8 cellular contexts compared by ENCODE assay signal in the genomic region with DNA sequence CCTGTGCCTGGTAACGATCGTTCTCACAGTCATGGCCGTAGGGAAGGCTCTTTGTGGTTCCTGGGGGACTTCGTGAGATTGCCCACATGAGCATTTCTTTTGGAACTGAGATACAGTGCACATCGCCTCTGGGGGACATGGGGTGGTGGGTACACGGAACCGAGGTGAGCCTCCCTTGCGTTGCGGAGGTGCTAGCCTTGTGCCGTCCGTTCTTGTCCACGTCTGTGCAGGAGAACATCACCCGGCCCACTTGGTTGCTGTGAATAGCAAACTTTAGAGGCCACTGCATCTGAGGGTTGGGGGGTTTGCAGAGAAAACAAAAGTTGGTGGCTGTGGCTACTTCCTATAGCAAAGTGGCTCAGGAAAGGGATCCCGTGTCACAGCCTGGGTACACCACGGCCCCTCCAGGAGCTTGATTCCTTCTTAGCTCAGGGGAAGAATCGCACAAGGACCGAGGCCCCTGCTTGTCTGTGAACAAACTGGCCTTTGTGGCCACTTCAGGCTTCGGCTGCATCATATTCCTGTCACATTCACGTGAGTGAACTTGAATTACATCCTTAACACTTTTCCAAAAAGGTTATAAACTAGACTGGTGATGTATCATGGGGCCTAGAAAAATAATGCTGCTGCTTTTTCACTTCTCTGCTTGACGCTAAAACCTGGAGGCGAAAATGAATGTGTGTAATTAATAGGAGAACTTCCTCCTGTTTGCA.
A peak's percentile ranks its signal among the peaks of the same experiment; 100 is the strongest.
DNase-seq lines count a peak whose midpoint lies in the region; ATAC-seq and TF ChIP-seq lines count a peak whose summit lies in the region.

No MANE protein-coding gene starts in this region.

- H3K9me3 Mint-ChIP-seq in activated CD4-positive, alpha-beta T cell treated with anti-CD3 and anti-CD28 coated beads, Interleukin-2, amount 10 ng/mL, durations not matched to agents 24 days and 14 days: no peaks in the 10 kb centered on the region
- no peaks in the 10 kb centered on the region for H3K9me3 Mint-ChIP-seq in activated CD8-positive, alpha-beta T cell treated with anti-CD3 and anti-CD28 coated beads for 36 hours
- H3K9me3 Mint-ChIP-seq in stimulated activated memory B cell treated with anti-CD40 and anti-IgM and Interleukin-4, amounts not matched to agents 10 μg/mL and 1 μg/mL and 100 μg/mL, for 72 hours: no peaks in the 10 kb centered on the region

- ATAC-seq in activated CD8-positive, alpha-beta T cell treated with anti-CD3 and anti-CD28 coated beads for 36 hours: no peak
- ATAC-seq in stimulated activated memory B cell treated with anti-CD40 and anti-IgM and Interleukin-4, amounts not matched to agents 10 μg/mL and 1 μg/mL and 100 μg/mL, for 72 hours: no peak
- ATAC-seq in GM18511 (IDR thresholded peaks at IDR 0.05; ENCODE audit: unreplicated experiment): no peak

- POLR2A ChIA-PET in activated CD8-positive, alpha-beta T cell treated with anti-CD3 and anti-CD28 coated beads for 36 hours (lab: Charles Lee): interaction anchor here (0.9 to 9.5 kb wide), 8 partner anchors 10 to 304 kb away, joined by 3 to 132 read pairs (median 6); no protein-coding TSS in a partner anchor

- H3K27ac ChIP-seq in layer of hippocampus (ENCODE audit: low read depth, low read length): peak overlapping the region; percentile 25

- H3K27me3 ChIP-seq in layer of hippocampus (ENCODE audit: control insufficient read depth, insufficient read depth, low read length): no peaks in the 10 kb centered on the region

- H3K27ac Mint-ChIP-seq in activated CD4-positive, alpha-beta T cell treated with anti-CD3 and anti-CD28 coated beads, Interleukin-2, amount 10 ng/mL, durations not matched to agents 24 days and 14 days: peak overlapping the region; percentile 99
- peak overlapping the region; percentile 98 for H3K27ac Mint-ChIP-seq in activated CD8-positive, alpha-beta T cell treated with anti-CD3 and anti-CD28 coated beads for 36 hours
- H3K27ac Mint-ChIP-seq in stimulated activated memory B cell treated with anti-CD40 and anti-IgM and Interleukin-4, amounts not matched to agents 10 μg/mL and 1 μg/mL and 100 μg/mL, for 72 hours: peak overlapping the region; percentile 95

- H3K4me3 Mint-ChIP-seq in activated CD4-positive, alpha-beta T cell treated with anti-CD3 and anti-CD28 coated beads, Interleukin-2, amount 10 ng/mL, durations not matched to agents 24 days and 14 days: peak overlapping the region; percentile 87
- H3K4me3 Mint-ChIP-seq in activated CD8-positive, alpha-beta T cell treated with anti-CD3 and anti-CD28 coated beads for 36 hours: peak overlapping the region; percentile 67
- peak overlapping the region; percentile 79 for H3K4me3 Mint-ChIP-seq in stimulated activated memory B cell treated with anti-CD40 and anti-IgM and Interleukin-4, amounts not matched to agents 10 μg/mL and 1 μg/mL and 100 μg/mL, for 72 hours

- CTCF ChIA-PET in activated CD8-positive, alpha-beta T cell treated with anti-CD3 and anti-CD28 coated beads for 36 hours (lab: Charles Lee): interaction anchor here (1.1 to 3.9 kb wide), 6 partner anchors 13 to 45 kb away, joined by 3 to 35 read pairs (median 5); no protein-coding TSS in a partner anchor

- H3K36me3 Mint-ChIP-seq in activated CD4-positive, alpha-beta T cell treated with anti-CD3 and anti-CD28 coated beads, Interleukin-2, amount 10 ng/mL, durations not matched to agents 24 days and 14 days (ENCODE audit: low read depth): peaks cover 36% of the 10 kb centered on the region
- peaks cover 45% of the 10 kb centered on the region for H3K36me3 Mint-ChIP-seq in activated CD8-positive, alpha-beta T cell treated with anti-CD3 and anti-CD28 coated beads for 36 hours (ENCODE audit: low read depth)
- H3K36me3 Mint-ChIP-seq in stimulated activated memory B cell treated with anti-CD40 and anti-IgM and Interleukin-4, amounts not matched to agents 10 μg/mL and 1 μg/mL and 100 μg/mL, for 72 hours: peaks cover 25% of the 10 kb centered on the region

- TF ChIP-seq CTCF in activated CD8-positive, alpha-beta T cell treated with anti-CD3 and anti-CD28 coated beads for 36 hours (IDR thresholded peaks at IDR 0.05): no peak

- no peaks in the 10 kb centered on the region for H3K27me3 Mint-ChIP-seq in activated CD4-positive, alpha-beta T cell treated with anti-CD3 and anti-CD28 coated beads, Interleukin-2, amount 10 ng/mL, durations not matched to agents 24 days and 14 days
- H3K27me3 Mint-ChIP-seq in activated CD8-positive, alpha-beta T cell treated with anti-CD3 and anti-CD28 coated beads for 36 hours: no peaks in the 10 kb centered on the region
- H3K27me3 Mint-ChIP-seq in stimulated activated memory B cell treated with anti-CD40 and anti-IgM and Interleukin-4, amounts not matched to agents 10 μg/mL and 1 μg/mL and 100 μg/mL, for 72 hours: no peaks in the 10 kb centered on the region

- DNase-seq in activated CD4-positive, alpha-beta T cell treated with anti-CD3 and anti-CD28 coated beads, Interleukin-2, amount 10 ng/mL, durations not matched to agents 24 days and 14 days: no peak
- DNase-seq in activated CD4-positive, alpha-beta T cell treated with anti-CD3 and anti-CD28 coated beads, Interleukin-2, amount 50 U/mL, for 4 hours: no peak
- no peak for DNase-seq in activated CD8-positive, alpha-beta T cell treated with anti-CD3 and anti-CD28 coated beads for 36 hours
- DNase-seq in T-helper 9 cell (no peak), HCEC 1CT (no peak)

- intact Hi-C loops in activated CD4-positive, alpha-beta T cell treated with anti-CD3 and anti-CD28 coated beads, Interleukin-2, amount 10 ng/mL, durations not matched to agents 24 days and 14 days (cut with micrococcal nuclease): loop anchor here (1.0 to 10.0 kb wide), 9 partner anchors 8 to 1155 kb away; partner anchors contain the start of genes ASB1, PER2 and SCLY
- intact Hi-C loops in activated CD8-positive, alpha-beta T cell treated with anti-CD3 and anti-CD28 coated beads for 36 hours (cut with micrococcal nuclease): loop anchor here (10.0 kb wide), 1 partner anchor 265 kb away; no protein-coding TSS in a partner anchor

- peaks cover 85% of the 10 kb centered on the region for H3K4me1 Mint-ChIP-seq in activated CD4-positive, alpha-beta T cell treated with anti-CD3 and anti-CD28 coated beads, Interleukin-2, amount 10 ng/mL, durations not matched to agents 24 days and 14 days
- H3K4me1 Mint-ChIP-seq in activated CD8-positive, alpha-beta T cell treated with anti-CD3 and anti-CD28 coated beads for 36 hours (ENCODE audit: low read depth): peaks cover 92% of the 10 kb centered on the region
- peaks cover 99% of the 10 kb centered on the region for H3K4me1 Mint-ChIP-seq in stimulated activated memory B cell treated with anti-CD40 and anti-IgM and Interleukin-4, amounts not matched to agents 10 μg/mL and 1 μg/mL and 100 μg/mL, for 72 hours
